22 cellular contexts compared by ENCODE assay signal in genomic region chr12:128617304-128617833, GRCh38.
"Had no signal": no experiment of that assay in that cellular context is flagged by ENCODE, and none has a peak within 500 bp of the region (broad histone marks: within the 10 kb centered on the region; RNA-seq: fewer than 3 reads in every experiment).

No MANE protein-coding gene starts in this region.

- H3K9me3 Mint-ChIP-seq: T-cell had no signal

- H3K9ac ChIP-seq: KMS-11, SK-N-SH had no signal

- H3K9me3 ChIP-seq: SK-N-SH had no signal

- H3K27ac ChIP-seq: KMS-11, SJSA1 had no signal

- H3K36me3 Mint-ChIP-seq: IgD-negative memory B cell, T-cell had no signal

- H3K4me1 ChIP-seq: SJSA1 had no signal

- FAIRE-seq: K562, RCC 7860 had no signal

- ATAC-seq: K562, T-cell had no signal

- H3K36me3 ChIP-seq: SJSA1 had no signal

- H3K4me2 ChIP-seq: KMS-11, SK-N-SH had no signal

- H3K27me3 ChIP-seq: SJSA1 had no signal

- DNase-seq: Kasumi-1, MM.1S, NCI-H1092 treated with DMSO at 0.1 percent for 48 hours, NCI-H1436, NCI-H187, NCI-H2029, NCI-H2081 treated with DMSO at 0.1 percent for 48 hours, NCI-H2171 treated with DMSO at 0.1 percent for 48 hours, NCI-H510A, NCI-H524 treated with DMSO at 0.1 percent for 48 hours, NCI-H774, Right ventricle myocardium superior, RPMI8226, SIG-M5, SK-N-SH, SW 1271, T-cell had no signal

- H3K4me1 Mint-ChIP-seq: IgD-negative memory B cell, T-cell had no signal

- H3K4me3 Mint-ChIP-seq: T-cell had no signal

- H3K4me3 ChIP-seq: K562, SJSA1 had no signal

- H3K27ac Mint-ChIP-seq: IgD-negative memory B cell, T-cell had no signal
